In genomic region chr1:90850925-90851710, GRCh38 we compare ENCODE assay signal across 8 cellular contexts.
DNase-seq lines count a peak whose midpoint lies in the region; ATAC-seq and TF ChIP-seq lines count a peak whose summit lies in the region.

No MANE protein-coding gene starts in this region.

- H3K4me3 Mint-ChIP-seq in CD4-positive, alpha-beta memory T cell = peak overlapping the region; percentile 79 to 88 (median 84)
- H3K4me3 Mint-ChIP-seq in activated T-cell treated with anti-CD3 and anti-CD28 coated beads, Interleukin-2, amount 50 U/mL, for 72 hours = peak overlapping the region; percentile 81 to 85
- peak overlapping the region; percentile 82 for H3K4me3 Mint-ChIP-seq in nephron progenitor cell

- H3K36me3 Mint-ChIP-seq in CD4-positive, alpha-beta memory T cell = no peaks in the 10 kb centered on the region
- H3K36me3 Mint-ChIP-seq in activated T-cell treated with anti-CD3 and anti-CD28 coated beads, Interleukin-2, amount 50 U/mL, for 72 hours (ENCODE audit: insufficient read depth in 2 of 2) = peaks cover 0 to 2% of the 10 kb centered on the region in 2 donors
- no peaks in the 10 kb centered on the region for H3K36me3 Mint-ChIP-seq in nephron progenitor cell (ENCODE audit: low read depth)

- TF ChIP-seq CTCF in fibroblast of pulmonary artery (IDR thresholded peaks at IDR 0.05; ENCODE audit: low read length, missing control alignments) (peak; percentile 15), nephron progenitor cell (IDR thresholded peaks at IDR 0.05) (peak; percentile 66)

- H3K27ac Mint-ChIP-seq in CD4-positive, alpha-beta memory T cell = no peak overlapping the region
- H3K27ac Mint-ChIP-seq in activated T-cell treated with anti-CD3 and anti-CD28 coated beads, Interleukin-2, amount 50 U/mL, for 72 hours = no peak overlapping the region
- no peak overlapping the region for H3K27ac Mint-ChIP-seq in nephron progenitor cell

- peaks cover 17% of the 10 kb centered on the region for H3K4me1 ChIP-seq in CD4-positive, alpha-beta memory T cell (ENCODE audit: insufficient read depth, low read length)

- POLR2A ChIA-PET in CD4-positive, alpha-beta memory T cell (lab: Charles Lee; ENCODE audit: partially characterized antibody) = no interaction called here

- peaks cover 23 to 27% of the 10 kb centered on the region in 2 donors for H3K27me3 Mint-ChIP-seq in CD4-positive, alpha-beta memory T cell
- H3K27me3 Mint-ChIP-seq in activated T-cell treated with anti-CD3 and anti-CD28 coated beads, Interleukin-2, amount 50 U/mL, for 72 hours (ENCODE audit: low read depth) = peaks cover 52% of the 10 kb centered on the region
- peaks cover 84% of the 10 kb centered on the region for H3K27me3 Mint-ChIP-seq in nephron progenitor cell (ENCODE audit: low read depth, poor library complexity)

- CTCF ChIA-PET in CD4-positive, alpha-beta memory T cell (lab: Charles Lee; ENCODE audit: partially characterized antibody) = interaction anchor here (1.7 kb wide), 1 partner anchor 12 kb away, joined by 4 read pairs; no protein-coding TSS in a partner anchor

- H3K36me3 ChIP-seq in CD4-positive, alpha-beta memory T cell (ENCODE audit: insufficient read depth, low read length) = no peaks in the 10 kb centered on the region

- intact Hi-C loops in CD4-positive, alpha-beta memory T cell (cut with micrococcal nuclease) = loop anchor here (2.0 kb wide), 1 partner anchor 16 kb away; no protein-coding TSS in a partner anchor

- H3K27ac ChIP-seq in CD4-positive, alpha-beta memory T cell (ENCODE audit: low read depth, low read length) = no peak overlapping the region

- ATAC-seq in GM19455 (IDR thresholded peaks at IDR 0.05; ENCODE audit: unreplicated experiment) (peak; percentile 99), HG03565 (IDR thresholded peaks at IDR 0.05; ENCODE audit: unreplicated experiment) (peak; percentile 98)
- ATAC-seq in activated T-cell treated with anti-CD3 and anti-CD28 coated beads, Interleukin-2, amount 50 U/mL, for 72 hours (replicated peaks in 1 of 2) = peak; percentile 97 to 99
- peak; percentile 97 for ATAC-seq in stimulated activated naive CD8-positive, alpha-beta T cell treated with anti-CD3 and anti-CD28 coated beads, Interleukin-15, Interleukin-2, amounts not matched to agents 100 U/mL and 50 U/mL, for 24 hours

- peak overlapping the region; percentile 52 to 71 for H3K4me3 ChIP-seq in CD4-positive, alpha-beta memory T cell (ENCODE audit: low read length in 2 of 2)
- H3K4me3 ChIP-seq in fibroblast of pulmonary artery (replicated peaks; ENCODE audit: low read depth, low read length) = peak overlapping the region; percentile 57

- DNase-seq in CD4-positive, alpha-beta memory T cell = peak; percentile 63 to 68 (median 67)
- peak; percentile 90 for DNase-seq in OCI-M1 (lab: John Stamatoyannopoulos, UW)
- peak; percentile 79 to 83 for DNase-seq in activated T-cell treated with anti-CD3 and anti-CD28 coated beads, Interleukin-2, amount 50 U/mL, for 72 hours
- peak; percentile 71 for DNase-seq in fibroblast of pulmonary artery (ENCODE audit: low read depth)
- peak; percentile 88 for DNase-seq in nephron progenitor cell
- DNase-seq in stimulated activated naive CD8-positive, alpha-beta T cell treated with anti-CD3 and anti-CD28 coated beads, Interleukin-15, Interleukin-2, amounts not matched to agents 100 U/mL and 50 U/mL, for 24 hours = peak; percentile 85

- no peaks in the 10 kb centered on the region for H3K9me3 ChIP-seq in CD4-positive, alpha-beta memory T cell (ENCODE audit: control insufficient read depth in 1 of 2, low read length in 2 of 2)

- peaks cover 10% of the 10 kb centered on the region for H3K27me3 ChIP-seq in CD4-positive, alpha-beta memory T cell (ENCODE audit: insufficient read depth, low read length)

- H3K9me3 Mint-ChIP-seq in CD4-positive, alpha-beta memory T cell = peaks cover 0 to 3% (median 0%) of the 10 kb centered on the region in 8 donors
- no peaks in the 10 kb centered on the region for H3K9me3 Mint-ChIP-seq in activated T-cell treated with anti-CD3 and anti-CD28 coated beads, Interleukin-2, amount 50 U/mL, for 72 hours
- H3K9me3 Mint-ChIP-seq in nephron progenitor cell = no peaks in the 10 kb centered on the region

- H3K4me1 Mint-ChIP-seq in CD4-positive, alpha-beta memory T cell = peaks cover 8 to 14% (median 13%) of the 10 kb centered on the region in 4 donors
- no peaks in the 10 kb centered on the region for H3K4me1 Mint-ChIP-seq in activated T-cell treated with anti-CD3 and anti-CD28 coated beads, Interleukin-2, amount 50 U/mL, for 72 hours (ENCODE audit: low read depth)
- peaks cover 24% of the 10 kb centered on the region for H3K4me1 Mint-ChIP-seq in nephron progenitor cell
